Comparison of ENCODE assay signal across 11 cellular contexts in genomic region chr5:72557576-72558336, GRCh38. TPM values are rescaled to one million over a fixed set of nuclear protein-coding genes. Genes with fewer than 3 reads are reported as not detected.
DNase-seq lines count a peak whose midpoint lies in the region; ATAC-seq, FAIRE-seq and TF ChIP-seq lines count a peak whose summit lies in the region.
"Had no signal": no experiment of that assay in that cellular context is flagged by ENCODE, and none has a peak within 500 bp of the region (broad histone marks: within the 10 kb centered on the region; RNA-seq: fewer than 3 reads in every experiment).

No MANE protein-coding gene starts in this region.

- H3K27me3 ChIP-seq in parathyroid adenoma (ENCODE audit: control insufficient read depth, insufficient read depth, low read length) (no peaks in the 10 kb centered on the region), BE2C (no peaks in the 10 kb centered on the region)

- no peak for DNase-seq in stimulated activated naive CD8-positive, alpha-beta T cell treated with anti-CD3 and anti-CD28 coated beads, Interleukin-15, Interleukin-2, amounts not matched to agents 100 U/mL and 50 U/mL, for 24 hours
- DNase-seq in fibroblast of pulmonary artery (ENCODE audit: low read depth) (no peak), BE2C (no peak), DMS 273 treated with DMSO at 0.1 percent for 48 hours (lab: John Stamatoyannopoulos, UW) (no peak), D721Med (ENCODE audit: insufficient read length, low spot score) (no peak)
- DNase-seq in activated CD8-positive, alpha-beta memory T cell treated with anti-CD3 and anti-CD28 coated beads, Interleukin-2, amount 10 ng/mL, durations not matched to agents 7 days and 5 days = no peak
- DNase-seq: NCI-H526 treated with DMSO at 0.1 percent for 48 hours had no signal

- H3K27me3 Mint-ChIP-seq in stimulated activated naive CD8-positive, alpha-beta T cell treated with anti-CD3 and anti-CD28 coated beads, Interleukin-15, Interleukin-2, amounts not matched to agents 100 ng/mL and 50 ng/mL, for 24 hours = peaks cover 49% of the 10 kb centered on the region
- peaks cover 38% of the 10 kb centered on the region for H3K27me3 Mint-ChIP-seq in activated CD8-positive, alpha-beta memory T cell treated with anti-CD3 and anti-CD28 coated beads, Interleukin-2, amount 10 ng/mL, durations not matched to agents 7 days and 5 days

- no peaks in the 10 kb centered on the region for H3K9me3 Mint-ChIP-seq in stimulated activated naive CD8-positive, alpha-beta T cell treated with anti-CD3 and anti-CD28 coated beads, Interleukin-15, Interleukin-2, amounts not matched to agents 100 ng/mL and 50 ng/mL, for 24 hours
- H3K9me3 Mint-ChIP-seq in activated CD8-positive, alpha-beta memory T cell treated with anti-CD3 and anti-CD28 coated beads, Interleukin-2, amount 10 ng/mL, durations not matched to agents 7 days and 5 days (ENCODE audit: low read depth) = no peaks in the 10 kb centered on the region

- H3K9me3 ChIP-seq in parathyroid adenoma (ENCODE audit: control insufficient read depth, low read length) (no peaks in the 10 kb centered on the region), BE2C (no peaks in the 10 kb centered on the region)

- H3K4me1 Mint-ChIP-seq in stimulated activated naive CD8-positive, alpha-beta T cell treated with anti-CD3 and anti-CD28 coated beads, Interleukin-15, Interleukin-2, amounts not matched to agents 100 ng/mL and 50 ng/mL, for 24 hours (ENCODE audit: low read depth) = peaks cover 25% of the 10 kb centered on the region
- H3K4me1 Mint-ChIP-seq in activated CD8-positive, alpha-beta memory T cell treated with anti-CD3 and anti-CD28 coated beads, Interleukin-2, amount 10 ng/mL, durations not matched to agents 7 days and 5 days = peaks cover 8% of the 10 kb centered on the region

- H3K4me1 ChIP-seq in parathyroid adenoma (peaks cover 14% of the 10 kb centered on the region), BE2C (no peaks in the 10 kb centered on the region; the same call in 1 of the 2 replicates)

- peak overlapping the region; percentile 99 for H2AFZ ChIP-seq in parathyroid adenoma

- peak overlapping the region; percentile 58 for H3K4me3 Mint-ChIP-seq in stimulated activated naive CD8-positive, alpha-beta T cell treated with anti-CD3 and anti-CD28 coated beads, Interleukin-15, Interleukin-2, amounts not matched to agents 100 ng/mL and 50 ng/mL, for 24 hours
- no peak overlapping the region for H3K4me3 Mint-ChIP-seq in activated CD8-positive, alpha-beta memory T cell treated with anti-CD3 and anti-CD28 coated beads, Interleukin-2, amount 10 ng/mL, durations not matched to agents 7 days and 5 days

- no peaks in the 10 kb centered on the region for H3K79me2 ChIP-seq in parathyroid adenoma

- peak overlapping the region; percentile 88 for H3K27ac ChIP-seq in parathyroid adenoma

- TF ChIP-seq CTCF in fibroblast of pulmonary artery (IDR thresholded peaks at IDR 0.05; ENCODE audit: low read length, missing control alignments) = no peak
- TF ChIP-seq CTCF in parathyroid adenoma (IDR thresholded peaks at IDR 0.05) = no peak
- TF ChIP-seq CTCF in BE2C (IDR thresholded peaks at IDR 0.05; ENCODE audit: low read depth, low read length) = no peak
- no peak for TF ChIP-seq CTCF in D721Med (IDR thresholded peaks at IDR 0.05; ENCODE audit: insufficient read depth, missing control alignments)

- peak overlapping the region; percentile 34 for H3K27ac Mint-ChIP-seq in stimulated activated naive CD8-positive, alpha-beta T cell treated with anti-CD3 and anti-CD28 coated beads, Interleukin-15, Interleukin-2, amounts not matched to agents 100 ng/mL and 50 ng/mL, for 24 hours
- H3K27ac Mint-ChIP-seq in activated CD8-positive, alpha-beta memory T cell treated with anti-CD3 and anti-CD28 coated beads, Interleukin-2, amount 10 ng/mL, durations not matched to agents 7 days and 5 days = no peak overlapping the region

- ATAC-seq in stimulated activated naive CD8-positive, alpha-beta T cell treated with anti-CD3 and anti-CD28 coated beads, Interleukin-15, Interleukin-2, amounts not matched to agents 100 U/mL and 50 U/mL, for 24 hours = no peak
- ATAC-seq in activated CD8-positive, alpha-beta memory T cell treated with anti-CD3 and anti-CD28 coated beads, Interleukin-2, amount 10 ng/mL, durations not matched to agents 7 days and 5 days = no peak

- H3K4me2 ChIP-seq in parathyroid adenoma (ENCODE audit: low read length) = no peak overlapping the region

- no peaks in the 10 kb centered on the region for H3K36me3 ChIP-seq in parathyroid adenoma (ENCODE audit: control insufficient read depth, insufficient read depth, low read length)
- no peaks in the 10 kb centered on the region for H3K36me3 ChIP-seq in BE2C

- CTCF ChIA-PET in activated CD8-positive, alpha-beta memory T cell treated with anti-CD3 and anti-CD28 coated beads, Interleukin-2, amount 10 ng/mL, durations not matched to agents 7 days and 5 days (lab: Charles Lee) = no interaction called here

- peak overlapping the region; percentile 35 for H3K4me3 ChIP-seq in fibroblast of pulmonary artery (replicated peaks; ENCODE audit: low read depth, low read length)
- H3K4me3 ChIP-seq in parathyroid adenoma (ENCODE audit: low read depth, low read length) = no peak overlapping the region
- no peak overlapping the region for H3K4me3 ChIP-seq in BE2C (ENCODE audit: low read depth, low read length)

- H3K9ac ChIP-seq in parathyroid adenoma = no peak overlapping the region

- FAIRE-seq in D721Med (lab: Jason Lieb, UNC) = no peak

- no peaks in the 10 kb centered on the region for H3K36me3 Mint-ChIP-seq in stimulated activated naive CD8-positive, alpha-beta T cell treated with anti-CD3 and anti-CD28 coated beads, Interleukin-15, Interleukin-2, amounts not matched to agents 100 ng/mL and 50 ng/mL, for 24 hours (ENCODE audit: low read depth)
- no peaks in the 10 kb centered on the region for H3K36me3 Mint-ChIP-seq in activated CD8-positive, alpha-beta memory T cell treated with anti-CD3 and anti-CD28 coated beads, Interleukin-2, amount 10 ng/mL, durations not matched to agents 7 days and 5 days

RNA-seq across cellular contexts. Expression of gene ZNF366, which starts 50.5 kb away (rescaled TPM):
- not detected for polyA plus RNA-seq in BE2C (2012; ENCODE audit: insufficient read depth, insufficient read length, low read depth)
- not detected for total RNA-seq in activated CD8-positive, alpha-beta memory T cell treated with anti-CD3 and anti-CD28 coated beads, Interleukin-2, amount 10 ng/mL, durations not matched to agents 7 days and 5 days
- total RNA-seq: activated CD8-positive, alpha-beta memory T cell treated with anti-CD3 and anti-CD28 coated beads for 36 hours had no signal
- polyA plus RNA-seq: keratinocyte had no signal
